8 cellular contexts compared by ENCODE assay signal in the genomic region with DNA sequence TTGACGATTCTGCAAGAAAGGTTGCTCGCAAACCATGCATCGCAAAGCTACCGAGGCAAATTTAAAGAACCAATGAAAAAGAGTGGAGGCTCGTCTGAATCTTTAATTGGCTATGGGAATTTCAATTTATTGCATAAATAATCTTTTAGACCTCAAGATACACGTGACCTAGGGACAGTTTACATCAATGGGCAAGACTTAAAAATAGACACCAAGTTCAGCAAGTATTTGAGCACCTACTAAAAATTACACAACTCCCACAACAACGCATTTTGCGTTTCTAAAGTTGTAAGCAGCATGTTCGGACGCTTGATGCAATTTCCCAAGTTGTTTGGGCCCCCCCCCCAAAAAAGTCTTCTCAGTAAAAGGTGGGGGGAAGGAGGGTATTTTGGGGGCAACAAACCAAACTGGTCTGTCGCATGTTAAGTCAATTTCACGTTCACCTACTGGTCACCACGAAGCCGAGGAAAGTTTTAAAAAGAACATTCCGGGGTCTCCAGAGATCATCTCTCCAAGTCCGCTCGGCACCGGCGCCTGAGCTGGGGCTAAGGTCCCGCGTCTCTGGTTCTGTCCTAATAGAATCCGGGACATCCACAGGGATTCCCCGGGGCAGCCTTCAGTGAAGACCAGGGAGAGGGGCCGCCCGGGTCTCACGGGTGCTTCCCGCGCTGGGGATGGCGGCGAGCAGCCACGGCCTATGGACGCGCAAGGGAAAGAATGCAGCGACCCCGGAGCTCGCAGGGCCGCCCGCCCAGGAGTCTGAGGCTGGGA. TPM values are rescaled to one million over a fixed set of nuclear protein-coding genes. Genes with fewer than 3 reads are reported as not detected.
DNase-seq lines count a peak whose midpoint lies in the region; ATAC-seq and TF ChIP-seq lines count a peak whose summit lies in the region.

No MANE protein-coding gene starts in this region.

- TF ChIP-seq CTCF in smooth muscle cell (IDR thresholded peaks at IDR 0.05; ENCODE audit: borderline replicate concordance, insufficient read depth, poor library complexity, severe bottlenecking): no peak

- peak overlapping the region; percentile 72 to 99 (median 95) for H3K27ac Mint-ChIP-seq in CD4-positive, alpha-beta memory T cell

- 1% methylated on average over 38 of the region's 38 CpGs for WGBS in smooth muscle cell (ENCODE audit: low lambda C conversion rate)

- H3K9me3 Mint-ChIP-seq in CD4-positive, alpha-beta memory T cell: peaks cover 0 to 2% (median 0%) of the 10 kb centered on the region in 8 donors

- H3K4me3 ChIP-seq in CD4-positive, alpha-beta memory T cell (ENCODE audit: low read length in 2 of 2): peak overlapping the region; percentile 85 to 95
- peak overlapping the region; percentile 98 for H3K4me3 ChIP-seq in iPS-11a (ENCODE audit: low read depth, low read length)
- peak overlapping the region; percentile 75 for H3K4me3 ChIP-seq in smooth muscle cell

- peak overlapping the region; percentile 76 to 96 (median 87) for H3K4me3 Mint-ChIP-seq in CD4-positive, alpha-beta memory T cell

- peaks cover 0 to 1% of the 10 kb centered on the region in 2 donors for H3K27me3 Mint-ChIP-seq in CD4-positive, alpha-beta memory T cell

- peaks cover 0 to 24% of the 10 kb centered on the region in 2 donors for H3K36me3 Mint-ChIP-seq in CD4-positive, alpha-beta memory T cell

- peak overlapping the region; percentile 98 for H3K9ac ChIP-seq in smooth muscle cell (ENCODE audit: low read depth)

- H3K27me3 ChIP-seq in CD4-positive, alpha-beta memory T cell (ENCODE audit: insufficient read depth, low read length): no peaks in the 10 kb centered on the region
- no peaks in the 10 kb centered on the region for H3K27me3 ChIP-seq in smooth muscle cell (ENCODE audit: low read depth)

- peaks cover 53% of the 10 kb centered on the region for H4K20me1 ChIP-seq in smooth muscle cell (ENCODE audit: low read depth)

- ATAC-seq in GM21723 (IDR thresholded peaks at IDR 0.05; ENCODE audit: unreplicated experiment) (peak; percentile 0), HG02884 (IDR thresholded peaks at IDR 0.05; ENCODE audit: unreplicated experiment) (no peak)

- peaks cover 66% of the 10 kb centered on the region for H3K4me1 ChIP-seq in CD4-positive, alpha-beta memory T cell (ENCODE audit: insufficient read depth, low read length)
- peaks cover 62% of the 10 kb centered on the region for H3K4me1 ChIP-seq in smooth muscle cell (ENCODE audit: low read depth)

- CTCF ChIA-PET in CD4-positive, alpha-beta memory T cell (lab: Charles Lee; ENCODE audit: partially characterized antibody): interaction anchor here (1.9 to 9.1 kb wide), 6 partner anchors 11 to 285 kb away, joined by 5 to 51 read pairs (median 32); a partner anchor contains a TSS

- peaks cover 54 to 93% (median 64%) of the 10 kb centered on the region in 4 donors for H3K4me1 Mint-ChIP-seq in CD4-positive, alpha-beta memory T cell

- POLR2A ChIA-PET in CD4-positive, alpha-beta memory T cell (lab: Charles Lee; ENCODE audit: partially characterized antibody): interaction anchor here (0.7 to 7.8 kb wide), 19 partner anchors 10 to 539 kb away, joined by 3 to 77 read pairs (median 6); a partner anchor contains a TSS

- H3K27ac ChIP-seq in CD4-positive, alpha-beta memory T cell (ENCODE audit: low read depth, low read length): peak overlapping the region; percentile 82
- peak overlapping the region; percentile 97 for H3K27ac ChIP-seq in angular gyrus (ENCODE audit: low read depth, low read length)
- peak overlapping the region; percentile 99 for H3K27ac ChIP-seq in smooth muscle cell (ENCODE audit: low read depth)

- H3K4me2 ChIP-seq in smooth muscle cell: peak overlapping the region; percentile 97

- H3K36me3 ChIP-seq in CD4-positive, alpha-beta memory T cell (ENCODE audit: insufficient read depth, low read length): no peaks in the 10 kb centered on the region
- H3K36me3 ChIP-seq in smooth muscle cell (ENCODE audit: low read depth): no peaks in the 10 kb centered on the region

- DNase-seq in CD4-positive, alpha-beta memory T cell: peak in 1 of 5 donors; percentile 11
- peak; percentile 24 for DNase-seq in NCI-H1105 (lab: John Stamatoyannopoulos, UW)
- no peak for DNase-seq in smooth muscle cell (lab: John Stamatoyannopoulos, UW; ENCODE audit: unreplicated experiment)
- no peak for DNase-seq in amniotic stem cell (lab: John Stamatoyannopoulos, UW)

- peaks cover 84% of the 10 kb centered on the region for H3K79me2 ChIP-seq in smooth muscle cell (ENCODE audit: low read depth)

- H2AFZ ChIP-seq in smooth muscle cell (ENCODE audit: low read depth): peak overlapping the region; percentile 70

- no peaks in the 10 kb centered on the region for H3K9me3 ChIP-seq in CD4-positive, alpha-beta memory T cell (ENCODE audit: control insufficient read depth in 1 of 2, low read length in 2 of 2)
- no peaks in the 10 kb centered on the region for H3K9me3 ChIP-seq in smooth muscle cell (replicated peaks; ENCODE audit: low read depth)

- peaks cover 13% of the 10 kb centered on the region for H3F3A ChIP-seq in smooth muscle cell (ENCODE audit: low read depth)

- intact Hi-C loops in CD4-positive, alpha-beta memory T cell (cut with micrococcal nuclease): loop anchor here (1.0 to 10.0 kb wide), 10 partner anchors 8 to 1393 kb away; a partner anchor contains a TSS

RNA-seq across cellular contexts. Expression of a gene that starts 0.8 kb away (rescaled TPM):
- 10 to 100 TPM; 81.5 to 81.6 TPM for total RNA-seq in CD4-positive, alpha-beta memory T cell
- polyA plus RNA-seq in CD4-positive, alpha-beta memory T cell: 10 to 100 TPM; 96.3 to 96.5 TPM
- 92.3 and 100 TPM in 2 replicates for total RNA-seq in smooth muscle cell
- polyA plus RNA-seq in smooth muscle cell: 46.3 and 49.8 TPM in 2 replicates

RNA-seq across cellular contexts. Expression of a gene that starts 1.0 kb away (rescaled TPM):
- total RNA-seq in CD4-positive, alpha-beta memory T cell: 10 to 100 TPM; 15.4 to 16.5 TPM
- polyA plus RNA-seq in CD4-positive, alpha-beta memory T cell: 10 to 100 TPM in 1 of 2 donors, 1 to 10 TPM in 1; 7.4 to 17.0 TPM
- total RNA-seq in smooth muscle cell: 16.0 and 18.3 TPM in 2 replicates
- polyA plus RNA-seq in smooth muscle cell: 15.7 and 20.6 TPM in 2 replicates
